In genomic region chr2:184835081-184835728, GRCh38 we compare ENCODE assay signal across 1 cellular context.
TF ChIP-seq lines count a peak whose summit lies in the region.

No MANE protein-coding gene starts in this region.

TF ChIP-seq in GM23338, 12 proteins besides CTCF, POLR2A, EP300 and RAD21 (continued from another document):
- no peak for TF ChIP-seq ZNF462 (CRISPR knock-in tag; IDR thresholded peaks at IDR 0.05)
- TF ChIP-seq ZNF114 (CRISPR knock-in tag; IDR thresholded peaks at IDR 0.05), result no peak
